ENCODE assay signal across 12 cellular contexts in genomic region chr6:49284134-49284533, GRCh38.
DNase-seq lines count a peak whose midpoint lies in the region; ATAC-seq and FAIRE-seq lines count a peak whose summit lies in the region.
"Had no signal": no experiment of that assay in that cellular context is flagged by ENCODE, and none has a peak within 500 bp of the region (broad histone marks: within the 10 kb centered on the region; RNA-seq: fewer than 3 reads in every experiment).

No MANE protein-coding gene starts in this region.

- no peak for ATAC-seq in GM18868 (IDR thresholded peaks at IDR 0.05; ENCODE audit: unreplicated experiment)

- FAIRE-seq in A204.1 (lab: Jason Lieb, UNC) (peak; percentile 66), colon (lab: Jason Lieb, UNC) (peak; percentile 36)

- DNase-seq in COR-L47 (lab: John Stamatoyannopoulos, UW) (peak; percentile 53), NCI-H1417 (lab: John Stamatoyannopoulos, UW) (peak in 2 of 3 experiments; percentile 72 to 96), activated gamma-delta T cell treated with Interleukin-2 at 50 U/mL for 16 hours (no peak)
- DNase-seq: AML-193; CD8-positive, alpha-beta memory T cell; DMS53; GF-D8; GM23248; H7 had no signal
